In the genomic region with DNA sequence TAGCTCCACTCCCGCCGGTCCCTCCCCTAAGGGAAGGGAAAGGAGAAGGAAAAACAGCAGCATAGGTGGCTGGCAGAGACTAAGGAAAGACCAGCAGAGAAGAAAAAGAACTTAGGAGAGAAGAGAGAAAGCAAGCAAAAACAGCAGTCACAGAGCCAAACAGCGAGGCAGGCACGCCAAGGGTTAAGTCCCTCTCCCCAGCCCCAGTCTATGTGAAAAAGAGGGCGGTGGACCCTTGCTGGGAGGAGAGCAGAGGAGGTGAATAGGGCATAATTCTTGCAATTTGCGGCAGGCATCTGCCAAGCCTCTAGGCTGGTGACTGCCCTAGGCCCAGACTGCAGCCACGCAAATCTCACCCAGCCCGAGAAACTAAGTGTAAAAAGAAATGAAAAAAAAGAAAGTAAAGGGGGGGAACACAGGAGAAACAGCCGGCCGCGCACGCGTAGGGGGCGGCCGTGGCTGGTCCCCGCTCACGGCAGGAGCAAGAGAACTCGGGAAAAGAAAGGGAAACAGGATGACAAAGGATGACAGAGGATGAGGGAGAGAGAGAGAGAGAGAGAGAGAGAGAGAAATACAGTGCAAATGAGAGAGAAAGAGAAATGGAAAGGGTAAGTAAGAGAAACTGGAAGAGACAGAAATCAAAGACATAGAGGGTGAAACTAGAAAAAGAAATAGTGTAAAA, we compare ENCODE assay signal across 10 cellular contexts. TPM values are rescaled to one million over a fixed set of nuclear protein-coding genes. Genes with fewer than 3 reads are reported as not detected.
DNase-seq lines count a peak whose midpoint lies in the region; ATAC-seq and TF ChIP-seq lines count a peak whose summit lies in the region.
"Had no signal": no experiment of that assay in that cellular context is flagged by ENCODE, and none has a peak within 500 bp of the region (broad histone marks: within the 10 kb centered on the region; RNA-seq: fewer than 3 reads in every experiment).

No MANE protein-coding gene starts in this region.

- H3K36me3 Mint-ChIP-seq in H9 (ENCODE audit: insufficient read depth in 1 of 3, low read depth in 3 of 3) (peaks cover 0 to 4% (median 0%) of the 10 kb centered on the region in 3 experiments; a peak in 2 of 7 replicates), WTC11 (no peaks in the 10 kb centered on the region; the same call in 1 of the 2 replicates)

- intact Hi-C loops in esophagus squamous epithelium (cut with DNase I) = no loop called here

- peak overlapping the region; percentile 68 for H3K9ac ChIP-seq in H9 (ENCODE audit: extremely low read depth, insufficient read length, low read length)

- H4K20me1 ChIP-seq in H9 (ENCODE audit: control insufficient read depth, insufficient read depth, insufficient read length) = no peaks in the 10 kb centered on the region

- no peak for TF ChIP-seq POLR2A in esophagus squamous epithelium (IDR thresholded peaks at IDR 0.05)

- peak overlapping the region; percentile 48 for H3K4me2 ChIP-seq in H9 (ENCODE audit: insufficient read depth, insufficient read length, low read length)

- H3K4me3 Mint-ChIP-seq in H9 (peak overlapping the region; percentile 47 to 71), WTC11 (peak overlapping the region; percentile 72)

- H3K27ac Mint-ChIP-seq in H9 (peak overlapping the region; percentile 81 to 96 (median 96)), WTC11 (peak overlapping the region; percentile 91)

- H4K5ac ChIP-seq in H9 (ENCODE audit: insufficient read length, low read depth, low read length) = no peak overlapping the region

- H3K56ac ChIP-seq in H9 (ENCODE audit: insufficient read length, low read depth, low read length) = no peak overlapping the region

- H3K4me1 ChIP-seq in H9 (ENCODE audit: insufficient read depth, low read length) (peaks cover 2% of the 10 kb centered on the region; the same call in 1 of the 2 replicates), esophagus squamous epithelium (peaks cover 0 to 37% (median 5%) of the 10 kb centered on the region in 3 donors)

- POLR2A ChIA-PET in WTC11 (lab: Charles Lee) = interaction anchor here (0.7 kb wide), 1 partner anchor 20 kb away, joined by 4 read pairs; no protein-coding TSS in a partner anchor

- H4K8ac ChIP-seq in H9 (replicated peaks; ENCODE audit: insufficient read length, low read depth, low read length) = no peak overlapping the region

- H3K9me3 Mint-ChIP-seq in H9 (peaks cover 46 to 62% of the 10 kb centered on the region in 2 experiments), WTC11 (no peaks in the 10 kb centered on the region)

- peak; percentile 75 for ATAC-seq in WTC11
- ATAC-seq in HG03135 (IDR thresholded peaks at IDR 0.05; ENCODE audit: unreplicated experiment) = no peak

- peak; percentile 0 for DNase-seq in G401 (ENCODE audit: low spot score)
- peak; percentile 79 for DNase-seq in H9
- DNase-seq in WTC11 (ENCODE audit: low spot score) = peak; percentile 37
- DNase-seq in esophagus squamous epithelium (lab: John Stamatoyannopoulos, UW) = no peak
- DNase-seq in renal cortical epithelial cell (ENCODE audit: low read depth) = peak; percentile 12
- no peak for DNase-seq in NCI-H2081 treated with DMSO at 0.1 percent for 48 hours (lab: John Stamatoyannopoulos, UW)
- DNase-seq in NCI-H748 (lab: John Stamatoyannopoulos, UW; ENCODE audit: unreplicated experiment) = no peak

- WGBS in H9 (ENCODE audit: extremely low coverage, insufficient read length, low lambda C conversion rate) = no CpG with 5 or more reads among the region's 18 CpGs
- 1 to 12% methylated on average over 16 to 18 of the region's 18 CpGs for WGBS in esophagus squamous epithelium, 2 donors

- no peak overlapping the region for H3K23ac ChIP-seq in H9 (ENCODE audit: insufficient read length, low read depth, low read length)

- CTCF ChIA-PET in WTC11 (lab: Charles Lee) = interaction anchor here (0.7 kb wide), 1 partner anchor 108 kb away, joined by 3 read pairs; a partner anchor contains a TSS

- no peaks in the 10 kb centered on the region for H3K79me2 ChIP-seq in H9 (ENCODE audit: insufficient read depth, low read length)

- H2AFZ ChIP-seq in H9 (ENCODE audit: low read length) = peak overlapping the region; percentile 14

- no peaks in the 10 kb centered on the region for H3K79me1 ChIP-seq in H9 (ENCODE audit: insufficient read depth, low read depth, low read length, poor library complexity, severe bottlenecking)

- H2BK20ac ChIP-seq in H9 (ENCODE audit: low read depth, low read length, poor library complexity, severe bottlenecking) = no peak overlapping the region

- no peak overlapping the region for H3K14ac ChIP-seq in H9 (ENCODE audit: insufficient read depth, low read length)

- H3K27me3 ChIP-seq in H9 (ENCODE audit: insufficient read depth, low read length) = no peaks in the 10 kb centered on the region
- H3K27me3 ChIP-seq in esophagus squamous epithelium = no peaks in the 10 kb centered on the region

- no peak overlapping the region for H2BK12ac ChIP-seq in H9 (ENCODE audit: insufficient read length, low read depth, low read length)

- in situ Hi-C loops in G401 (cut with HindIII; ENCODE audit: low sequenced_read_pairs) = no loop called here

- no peak overlapping the region for H2AK5ac ChIP-seq in H9 (ENCODE audit: insufficient read length, low read length)

- H3K27me3 Mint-ChIP-seq in H9 (ENCODE audit: low read depth) (peaks cover 1% of the 10 kb centered on the region; the same call in 1 of the 2 replicates), WTC11 (ENCODE audit: low read depth) (no peaks in the 10 kb centered on the region)

- H3K18ac ChIP-seq in H9 (ENCODE audit: insufficient read length, low read depth, low read length) = no peak overlapping the region

- H3K9me3 ChIP-seq in H9 (ENCODE audit: control insufficient read depth, low read depth, low read length) (peaks cover 8% of the 10 kb centered on the region), esophagus squamous epithelium (no peaks in the 10 kb centered on the region)

- H4K91ac ChIP-seq in H9 (ENCODE audit: insufficient read length, low read depth, low read length) = no peak overlapping the region

- H2BK15ac ChIP-seq in H9 (ENCODE audit: low read depth, low read length) = no peak overlapping the region

- TF ChIP-seq CTCF in H9 (conservative IDR thresholded peaks at IDR 0.05) (no peak), WTC11 (IDR thresholded peaks at IDR 0.05) (no peak), esophagus squamous epithelium (IDR thresholded peaks at IDR 0.05) (no peak)

- H3K4me3 ChIP-seq in esophagus squamous epithelium = peak overlapping the region in 3 of 4 donors; percentile 21 to 45 (median 22)

- H3K36me3 ChIP-seq in esophagus squamous epithelium = no peaks in the 10 kb centered on the region

- H2BK120ac ChIP-seq in H9 (ENCODE audit: low read depth, low read length, poor library complexity, severe bottlenecking) = no peak overlapping the region

- no peak overlapping the region for H2BK5ac ChIP-seq in H9 (ENCODE audit: insufficient read length, low read length)

- no peak overlapping the region for H3K4ac ChIP-seq in H9 (ENCODE audit: low read depth, low read length)

- H3K4me1 Mint-ChIP-seq in H9 (peaks cover 70 to 73% of the 10 kb centered on the region in 2 experiments), WTC11 (peaks cover 80% of the 10 kb centered on the region)

- H3T11ph ChIP-seq in H9 (ENCODE audit: low read length) = no peak overlapping the region

- peak overlapping the region; percentile 80 for H3K27ac ChIP-seq in H9 (ENCODE audit: insufficient read length, low read depth, low read length)
- peak overlapping the region; percentile 43 to 82 (median 76) for H3K27ac ChIP-seq in esophagus squamous epithelium

- H3K23me2 ChIP-seq in H9 (ENCODE audit: insufficient read length, low read depth, low read length, poor library complexity, severe bottlenecking) = peaks cover 3% of the 10 kb centered on the region

TF ChIP-seq in WTC11, 78 proteins besides CTCF, POLR2A, EP300 and RAD21 (continues in another document):
- TF ChIP-seq, protein P1, sequence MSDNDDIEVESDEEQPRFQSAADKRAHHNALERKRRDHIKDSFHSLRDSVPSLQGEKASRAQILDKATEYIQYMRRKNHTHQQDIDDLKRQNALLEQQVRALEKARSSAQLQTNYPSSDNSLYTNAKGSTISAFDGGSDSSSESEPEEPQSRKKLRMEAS (CRISPR knock-in tag; IDR thresholded peaks at IDR 0.05) = no peak
- TF ChIP-seq, protein P2, sequence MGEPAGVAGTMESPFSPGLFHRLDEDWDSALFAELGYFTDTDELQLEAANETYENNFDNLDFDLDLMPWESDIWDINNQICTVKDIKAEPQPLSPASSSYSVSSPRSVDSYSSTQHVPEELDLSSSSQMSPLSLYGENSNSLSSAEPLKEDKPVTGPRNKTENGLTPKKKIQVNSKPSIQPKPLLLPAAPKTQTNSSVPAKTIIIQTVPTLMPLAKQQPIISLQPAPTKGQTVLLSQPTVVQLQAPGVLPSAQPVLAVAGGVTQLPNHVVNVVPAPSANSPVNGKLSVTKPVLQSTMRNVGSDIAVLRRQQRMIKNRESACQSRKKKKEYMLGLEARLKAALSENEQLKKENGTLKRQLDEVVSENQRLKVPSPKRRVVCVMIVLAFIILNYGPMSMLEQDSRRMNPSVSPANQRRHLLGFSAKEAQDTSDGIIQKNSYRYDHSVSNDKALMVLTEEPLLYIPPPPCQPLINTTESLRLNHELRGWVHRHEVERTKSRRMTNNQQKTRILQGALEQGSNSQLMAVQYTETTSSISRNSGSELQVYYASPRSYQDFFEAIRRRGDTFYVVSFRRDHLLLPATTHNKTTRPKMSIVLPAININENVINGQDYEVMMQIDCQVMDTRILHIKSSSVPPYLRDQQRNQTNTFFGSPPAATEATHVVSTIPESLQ (CRISPR knock-in tag; IDR thresholded peaks at IDR 0.05) = no peak

RNA-seq across cellular contexts. Expression of a gene that starts 48.6 kb away (rescaled TPM):
- not detected in 2 replicates for total RNA-seq in G401 (2014; rRNA removed; shearing (Covaris generic))
- 0.28 TPM in 1 of 2 replicates, not detected in the other for total RNA-seq in H9 (2021)
- not detected in 3 replicates for total RNA-seq in WTC11 (2021)
- not detected for total RNA-seq in esophagus squamous epithelium
- total RNA-seq in renal cortical epithelial cell = not detected in 2 replicates
- total RNA-seq: NCI-H460, pulmonary artery endothelial cell had no signal

RNA-seq across cellular contexts. Expression of a gene that starts 50.6 kb away (rescaled TPM):
- not detected in 2 replicates for total RNA-seq in G401 (2014; rRNA removed; shearing (Covaris generic))
- not detected in 2 replicates for total RNA-seq in H9 (2021)
- total RNA-seq in WTC11 (2021) = not detected in 3 replicates
- not detected for total RNA-seq in esophagus squamous epithelium
- total RNA-seq in renal cortical epithelial cell = not detected in 2 replicates
- total RNA-seq: NCI-H460, pulmonary artery endothelial cell had no signal

RNA-seq across cellular contexts. Expression of a gene that starts 56.5 kb away (rescaled TPM):
- 0.71 TPM in 1 of 2 replicates, not detected in the other for total RNA-seq in G401 (2014; rRNA removed; shearing (Covaris generic))
- total RNA-seq in H9 (2021) (0.50 and 0.55 TPM in 2 replicates), WTC11 (2021) (0.48 to 0.85 TPM (median 0.66 TPM) in 3 replicates), esophagus squamous epithelium (1 to 10 TPM in 2 of 4 donors, under 1 TPM in 1, not detected in 1; 0.35 to 1.4 (median 1.1) TPM), renal cortical epithelial cell (0.35 and 2.2 TPM in 2 replicates)
- total RNA-seq: NCI-H460 had no signal

Comparison
In these comparisons a context has a peak if more than half of its experiments do, and no peak if none do; other contexts are left out.
1. DNase-seq: peak in G401 (single experiment), H9 (single experiment), WTC11 (single experiment) and renal cortical epithelial cell (single experiment); none in esophagus squamous epithelium (single experiment), NCI-H2081 treated with DMSO at 0.1 percent for 48 hours (single experiment) and NCI-H748 (single experiment).